Comparison of ENCODE assay signal across 10 cellular contexts in genomic region chr10:23742368-23742767, GRCh38.
DNase-seq lines count a peak whose midpoint lies in the region; ATAC-seq, FAIRE-seq and TF ChIP-seq lines count a peak whose summit lies in the region.
"Had no signal": no experiment of that assay in that cellular context is flagged by ENCODE, and none has a peak within 500 bp of the region (broad histone marks: within the 10 kb centered on the region; RNA-seq: fewer than 3 reads in every experiment).

No MANE protein-coding gene starts in this region.

- ATAC-seq in GM18858 (IDR thresholded peaks at IDR 0.05; ENCODE audit: unreplicated experiment) (peak; percentile 100), GM21526 (IDR thresholded peaks at IDR 0.05; ENCODE audit: low FRiP score, unreplicated experiment) (peak; percentile 99), HG03159 (IDR thresholded peaks at IDR 0.05; ENCODE audit: unreplicated experiment) (peak; percentile 97), gastrocnemius medialis (no peak)

- DNase-seq in RPMI8226, result peak; percentile 35
- no peak for DNase-seq in stimulated activated CD4-positive, alpha-beta T cell treated with anti-CD3 and anti-CD28 coated beads, Interleukin-1b, Interleukin-23, amount 100 ng/mL, for 48 hours
- no peak for DNase-seq in D721Med (ENCODE audit: insufficient read length, low spot score)
- DNase-seq in kidney glomerular epithelial cell (lab: John Stamatoyannopoulos, UW), result no peak
- DNase-seq in gastrocnemius medialis, result no peak
- DNase-seq: NCI-H1417 treated with DMSO at 0.1 percent for 48 hours had no signal

- no peak for FAIRE-seq in D721Med (lab: Jason Lieb, UNC)

- no peak overlapping the region for H3K27ac ChIP-seq in gastrocnemius medialis
- H3K27ac ChIP-seq: SK-N-MC had no signal

- H3K9me3 ChIP-seq in gastrocnemius medialis, result no peaks in the 10 kb centered on the region

- no peak overlapping the region for H3K4me3 ChIP-seq in gastrocnemius medialis
- H3K4me3 ChIP-seq: SK-N-MC had no signal

- H3K27me3 ChIP-seq in gastrocnemius medialis, result no peaks in the 10 kb centered on the region

- no peaks in the 10 kb centered on the region for H3K36me3 ChIP-seq in gastrocnemius medialis

- no peaks in the 10 kb centered on the region for H3K4me1 ChIP-seq in gastrocnemius medialis

- TF ChIP-seq CTCF in D721Med (IDR thresholded peaks at IDR 0.05; ENCODE audit: insufficient read depth, missing control alignments) (no peak), gastrocnemius medialis (IDR thresholded peaks at IDR 0.05 in 4 of 5, conservative IDR thresholded peaks at IDR 0.05 in 1 of 5) (no peak)

- in situ Hi-C loops in gastrocnemius medialis (cut with MboI; ENCODE audit: low sequenced_read_pairs in 4 of 4), result no loop called here

- intact Hi-C loops in gastrocnemius medialis (cut with DNase I; ENCODE audit: low total_unique reads), result no loop called here

- no peak for TF ChIP-seq POLR2A in gastrocnemius medialis (IDR thresholded peaks at IDR 0.05)

Comparison
In these comparisons a context has a peak if more than half of its experiments do, and no peak if none do; other contexts are left out.
1. ATAC-seq: peak in GM18858 (single experiment), GM21526 (single experiment) and HG03159 (single experiment); none in gastrocnemius medialis (0 of 2).